In the genomic region with DNA sequence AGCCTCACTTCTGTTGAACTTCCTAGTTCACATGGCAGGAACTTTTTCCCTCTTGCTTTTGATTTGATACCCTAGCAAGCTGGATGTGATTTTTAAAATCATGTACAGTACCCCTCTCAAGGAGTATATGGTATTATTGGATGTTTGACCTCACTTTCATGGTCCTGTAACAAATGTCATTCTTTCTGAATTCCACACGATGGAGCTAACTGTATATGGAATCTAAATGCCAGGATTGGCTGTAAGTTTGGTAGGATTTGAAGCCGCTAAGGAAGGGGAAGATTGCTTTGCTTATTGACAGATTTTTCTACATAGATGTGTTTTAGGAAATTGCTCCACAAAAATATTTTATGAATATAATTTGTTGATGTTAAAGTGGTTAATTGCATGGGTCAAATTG, we compare ENCODE assay signal across 9 cellular contexts. TPM values are rescaled to one million over a fixed set of nuclear protein-coding genes. Genes with fewer than 3 reads are reported as not detected.
DNase-seq lines count a peak whose midpoint lies in the region; ATAC-seq and TF ChIP-seq lines count a peak whose summit lies in the region.
"Had no signal": no experiment of that assay in that cellular context is flagged by ENCODE, and none has a peak within 500 bp of the region (broad histone marks: within the 10 kb centered on the region; RNA-seq: fewer than 3 reads in every experiment).

No MANE protein-coding gene starts in this region.

- H3K36me3 ChIP-seq in H7 (replicated peaks; ENCODE audit: control insufficient read depth, insufficient read depth, low read length), result no peaks in the 10 kb centered on the region
- H3K36me3 ChIP-seq in cardiac muscle cell, result no peaks in the 10 kb centered on the region
- no peaks in the 10 kb centered on the region for H3K36me3 ChIP-seq in thoracic aorta

- H3K4me3 ChIP-seq in AG09309 (ENCODE audit: control insufficient read depth, low read depth, low read length) (no peak overlapping the region), H7 (ENCODE audit: insufficient read depth, low read depth, low read length) (no peak overlapping the region), cardiac muscle cell (no peak overlapping the region), thoracic aorta (no peak overlapping the region)

- no peak for DNase-seq in AG09309 (ENCODE audit: low read depth)
- peak; percentile 33 for DNase-seq in H7
- DNase-seq in SK-N-DZ (ENCODE audit: low spot score), result peak; percentile 58
- peak; percentile 19 to 73 for DNase-seq in cardiac muscle cell (ENCODE audit: low read depth in 1 of 2, low spot score in 1 of 2)
- no peak for DNase-seq in thoracic aorta (ENCODE audit: low spot score)
- DNase-seq in activated naive CD4-positive, alpha-beta T cell (lab: John Stamatoyannopoulos, UW), result no peak
- DNase-seq in activated CD8-positive, alpha-beta memory T cell treated with anti-CD3 and anti-CD28 coated beads, Interleukin-2, amount 50 U/mL, for 4 hours, result no peak
- DNase-seq: activated naive CD8-positive, alpha-beta T cell treated with anti-CD3 and anti-CD28 coated beads, Interleukin-2, amount 10 ng/mL, durations not matched to agents 7 days and 5 days had no signal

- TF ChIP-seq CTCF in AG09309 (IDR thresholded peaks at IDR 0.05; ENCODE audit: control insufficient read depth, insufficient read depth, low read depth, low read length, missing control alignments) (peak; percentile 54), cardiac muscle cell (IDR thresholded peaks at IDR 0.05; ENCODE audit: low read depth, low read length) (peak; percentile 54), thoracic aorta (IDR thresholded peaks at IDR 0.05) (peak; percentile 23)

- H3K27me3 ChIP-seq in H7 (ENCODE audit: control insufficient read depth, insufficient read depth, low read length), result no peaks in the 10 kb centered on the region
- no peaks in the 10 kb centered on the region for H3K27me3 ChIP-seq in cardiac muscle cell
- no peaks in the 10 kb centered on the region for H3K27me3 ChIP-seq in thoracic aorta (replicated peaks; ENCODE audit: insufficient read depth)

- no peaks in the 10 kb centered on the region for H3K4me1 ChIP-seq in cardiac muscle cell (ENCODE audit: low read depth)
- no peaks in the 10 kb centered on the region for H3K4me1 ChIP-seq in thoracic aorta (ENCODE audit: control insufficient read depth in 1 of 2, low read depth in 2 of 2)

- H3K27ac ChIP-seq in cardiac muscle cell (no peak overlapping the region), thoracic aorta (no peak overlapping the region)

- no peaks in the 10 kb centered on the region for H3K9me3 ChIP-seq in cardiac muscle cell (ENCODE audit: low read depth)
- H3K9me3 ChIP-seq in thoracic aorta, result no peaks in the 10 kb centered on the region

- ATAC-seq in thoracic aorta (ENCODE audit: insufficient number of reproducible peaks, low FRiP score, low read depth) (no peak), GM18511 (IDR thresholded peaks at IDR 0.05; ENCODE audit: unreplicated experiment) (no peak)

RNA-seq across cellular contexts. Expression of a gene that starts 18.3 kb away (rescaled TPM):
- 65.5 and 77.8 TPM in 2 replicates for total RNA-seq in H7 (2014; rRNA removed; shearing (Covaris generic))
- 32.9 and 33.5 TPM in 2 replicates for polyA plus RNA-seq in SK-N-DZ (2014; cell fraction: cytosol; rRNA removed)
- 17.1 and 29.3 TPM in 2 replicates for polyA plus RNA-seq in SK-N-DZ (2014; cell fraction: nucleus; rRNA removed)
- 33.7 and 50.8 TPM in 2 replicates for total RNA-seq in cardiac muscle cell
- 28.3 and 30.6 TPM in 2 replicates for polyA plus RNA-seq in cardiac muscle cell
- 1 to 10 TPM; 4.2 to 8.6 TPM for total RNA-seq in thoracic aorta

RNA-seq across cellular contexts. Expression of a gene that starts 18.4 kb away (rescaled TPM):
- total RNA-seq in H7 (2014; rRNA removed; shearing (Covaris generic)), result 10.3 and 16.2 TPM in 2 replicates
- polyA plus RNA-seq in SK-N-DZ (2014; cell fraction: cytosol; rRNA removed), result 6.7 and 7.7 TPM in 2 replicates
- 13.2 and 15.6 TPM in 2 replicates for polyA plus RNA-seq in SK-N-DZ (2014; cell fraction: nucleus; rRNA removed)
- total RNA-seq in cardiac muscle cell (5.2 and 8.8 TPM in 2 replicates), thoracic aorta (1 to 10 TPM; 5.3 to 9.8 TPM)
- 6.3 and 6.4 TPM in 2 replicates for polyA plus RNA-seq in cardiac muscle cell

Comparison
In these comparisons a context has a peak if more than half of its experiments do, and no peak if none do; other contexts are left out.
1. DNase-seq: peak in H7 (single experiment), SK-N-DZ (single experiment) and cardiac muscle cell (2 of 2); none in AG09309 (single experiment), thoracic aorta (single experiment), activated naive CD4-positive, alpha-beta T cell (0 of 4) and activated CD8-positive, alpha-beta memory T cell treated with anti-CD3 and anti-CD28 coated beads, Interleukin-2, amount 50 U/mL, for 4 hours (single experiment).
2. Peak in every context shown above with its lines, with median percentiles within 50 percentile points of each other: CTCF ChIP-seq.